In the genomic region with DNA sequence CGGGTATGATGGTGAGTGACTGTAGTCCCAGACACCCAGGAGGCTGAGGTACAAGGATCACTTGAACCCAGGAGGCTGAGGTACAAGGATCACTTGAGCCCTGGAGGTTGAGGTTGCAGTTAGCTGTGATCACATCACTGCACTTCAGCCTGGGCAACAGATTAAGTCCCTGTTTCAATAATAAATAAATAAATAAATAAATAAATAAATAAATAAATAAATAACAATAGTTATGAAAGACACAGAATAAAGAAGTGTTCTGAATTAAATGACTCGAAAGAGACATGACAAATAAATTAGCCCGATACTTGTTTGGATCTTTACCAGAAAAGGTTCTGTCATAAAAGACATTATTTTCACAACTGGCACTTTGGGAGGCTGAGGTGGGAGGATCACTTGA, we compare ENCODE assay signal across 34 cellular contexts.
"Had no signal": no experiment of that assay in that cellular context is flagged by ENCODE, and none has a peak within 500 bp of the region (broad histone marks: within the 10 kb centered on the region; RNA-seq: fewer than 3 reads in every experiment).

No MANE protein-coding gene starts in this region.

- H3K27me3 ChIP-seq: adrenal gland, body of pancreas, brain microvascular endothelial cell, breast epithelium had no signal

- H3K9me3 ChIP-seq: adrenal gland, body of pancreas, breast epithelium had no signal

- ATAC-seq: activated CD8-positive, alpha-beta T cell treated with anti-CD3 and anti-CD28 coated beads for 36 hours; activated naive CD4-positive, alpha-beta T cell treated with anti-CD3 and anti-CD28 coated beads, Interleukin-2, amount 50 U/mL, for 72 hours; activated T-cell treated with anti-CD3 and anti-CD28 coated beads, Interleukin-2, amount 50 U/mL, for 4 hours; activated T-cell treated with anti-CD3 and anti-CD28 coated beads, Interleukin-2, amount 50 U/mL, for 72 hours; activated T-helper 17 cell treated with anti-CD3 and anti-CD28 coated beads, Interleukin-2, amount 50 U/mL, for 72 hours; body of pancreas had no signal

- H3K27ac ChIP-seq: adrenal gland, body of pancreas, brain microvascular endothelial cell, breast epithelium, VCaP had no signal

- DNase-seq: activated B cell treated with CpG ODN at 0.5 μM for 24 hours; activated CD4-positive, alpha-beta memory T cell treated with anti-CD3 and anti-CD28 coated beads for 36 hours; activated CD4-positive, alpha-beta T cell treated with anti-CD3 and anti-CD28 coated beads for 4 hours; activated CD4-positive, alpha-beta T cell treated with anti-CD3 and anti-CD28 coated beads, Interleukin-2, amount 10 ng/mL, durations not matched to agents 24 days and 14 days; activated CD4-positive, alpha-beta T cell treated with anti-CD3 and anti-CD28 coated beads, Interleukin-2, amount 50 U/mL, for 1 hour; activated CD4-positive, alpha-beta T cell treated with anti-CD3 and anti-CD28 coated beads, Interleukin-2, amount 50 U/mL, for 4 hours; activated CD4-positive, CD25-positive, alpha-beta regulatory T cell treated with anti-CD3 and anti-CD28 coated beads, Interleukin-2, amount 50 U/mL, for 72 hours; activated CD8-positive, alpha-beta memory T cell treated with anti-CD3 and anti-CD28 coated beads, Interleukin-2, amount 50 U/mL, for 4 hours; activated CD8-positive, alpha-beta T cell treated with anti-CD3 and anti-CD28 coated beads for 36 hours; activated effector memory CD4-positive, alpha-beta T cell treated with anti-CD3 and anti-CD28 coated beads, Interleukin-2, amount 50 U/mL, for 16 hours; activated gamma-delta T cell treated with Interleukin-2 at 50 U/mL for 16 hours; activated naive CD4-positive, alpha-beta T cell; activated naive CD4-positive, alpha-beta T cell treated with anti-CD3 and anti-CD28 coated beads for 36 hours; activated naive CD8-positive, alpha-beta T cell treated with anti-CD3 and anti-CD28 coated beads for 36 hours; activated T-cell treated with anti-CD3 and anti-CD28 coated beads for 4 hours; activated T-cell treated with anti-CD3 and anti-CD28 coated beads, Interleukin-2, amount 50 U/mL, for 1 hour; activated T-cell treated with anti-CD3 and anti-CD28 coated beads, Interleukin-2, amount 50 U/mL, for 4 hours; activated T-cell treated with anti-CD3 and anti-CD28 coated beads, Interleukin-2, amount 50 U/mL, for 72 hours; adrenal gland; amniotic stem cell; aorta; body of pancreas; brain microvascular endothelial cell; central memory CD4-positive, alpha-beta T cell; T-helper 1 cell; T-helper 2 cell; T-helper 9 cell had no signal

- H3K27ac Mint-ChIP-seq: activated B cell treated with CpG ODN at 0.5 μM for 24 hours; activated CD4-positive, alpha-beta memory T cell treated with anti-CD3 and anti-CD28 coated beads for 36 hours; activated CD4-positive, alpha-beta T cell treated with anti-CD3 and anti-CD28 coated beads, Interleukin-2, amount 10 ng/mL, durations not matched to agents 24 days and 14 days; activated CD8-positive, alpha-beta T cell treated with anti-CD3 and anti-CD28 coated beads for 36 hours; activated naive CD4-positive, alpha-beta T cell treated with anti-CD3 and anti-CD28 coated beads for 36 hours; activated naive CD4-positive, alpha-beta T cell treated with anti-CD3 and anti-CD28 coated beads, Interleukin-2, amount 50 U/mL, for 72 hours; activated naive CD8-positive, alpha-beta T cell treated with anti-CD3 and anti-CD28 coated beads for 36 hours; activated T-cell treated with anti-CD3 and anti-CD28 coated beads, Interleukin-2, amount 50 U/mL, for 72 hours; activated T-helper 1 cell treated with anti-CD3 and anti-CD28 coated beads, Interleukin-12 subunit alpha, Interleukin-12 subunit beta, Interleukin-2, Interleukin-4 antibody, amounts not matched to agents 30 ng/mL and 10 ng/mL and 1 ng/mL, durations not matched to agents 14 hours and 24 hours and 36 hours; activated T-helper 17 cell treated with anti-CD3 and anti-CD28 coated beads, Interleukin-2, amount 50 U/mL, for 72 hours; T-helper 1 cell treated with Interleukin-12 subunit alpha and Interleukin-12 subunit beta and Interleukin-4 antibody, amounts not matched to agents 30 μg/mL and 1 μg/mL, for 36 hours; T-helper 2 cell treated with Interferon-gamma antibody and Interleukin-4, amounts not matched to agents 5 μg/mL and 100 μg/mL, for 36 hours had no signal

- H3K4me3 ChIP-seq: adrenal gland, body of pancreas, breast epithelium had no signal

- H3K4me3 Mint-ChIP-seq: activated B cell treated with CpG ODN at 0.5 μM for 24 hours; activated CD4-positive, alpha-beta memory T cell treated with anti-CD3 and anti-CD28 coated beads for 36 hours; activated CD4-positive, alpha-beta T cell treated with anti-CD3 and anti-CD28 coated beads, Interleukin-2, amount 10 ng/mL, durations not matched to agents 24 days and 14 days; activated CD8-positive, alpha-beta T cell treated with anti-CD3 and anti-CD28 coated beads for 36 hours; activated naive CD4-positive, alpha-beta T cell treated with anti-CD3 and anti-CD28 coated beads for 36 hours; activated naive CD8-positive, alpha-beta T cell treated with anti-CD3 and anti-CD28 coated beads for 36 hours; activated T-cell treated with anti-CD3 and anti-CD28 coated beads, Interleukin-2, amount 50 U/mL, for 4 hours; activated T-cell treated with anti-CD3 and anti-CD28 coated beads, Interleukin-2, amount 50 U/mL, for 72 hours; activated T-helper 1 cell treated with anti-CD3 and anti-CD28 coated beads, Interleukin-12 subunit alpha, Interleukin-12 subunit beta, Interleukin-2, Interleukin-4 antibody, amounts not matched to agents 30 ng/mL and 10 ng/mL and 1 ng/mL, durations not matched to agents 14 hours and 24 hours and 36 hours; activated T-helper 17 cell treated with anti-CD3 and anti-CD28 coated beads, Interleukin-2, amount 50 U/mL, for 72 hours; T-helper 1 cell treated with Interleukin-12 subunit alpha and Interleukin-12 subunit beta and Interleukin-4 antibody, amounts not matched to agents 30 μg/mL and 1 μg/mL, for 36 hours; T-helper 2 cell treated with Interferon-gamma antibody and Interleukin-4, amounts not matched to agents 5 μg/mL and 100 μg/mL, for 36 hours had no signal

- H3K4me1 ChIP-seq: body of pancreas, breast epithelium had no signal

- H3K9me3 Mint-ChIP-seq: activated B cell treated with CpG ODN at 0.5 μM for 24 hours; activated CD4-positive, alpha-beta memory T cell treated with anti-CD3 and anti-CD28 coated beads for 36 hours; activated CD4-positive, alpha-beta T cell treated with anti-CD3 and anti-CD28 coated beads, Interleukin-2, amount 10 ng/mL, durations not matched to agents 24 days and 14 days; activated CD8-positive, alpha-beta T cell treated with anti-CD3 and anti-CD28 coated beads for 36 hours; activated naive CD4-positive, alpha-beta T cell treated with anti-CD3 and anti-CD28 coated beads for 36 hours; activated naive CD4-positive, alpha-beta T cell treated with anti-CD3 and anti-CD28 coated beads, Interleukin-2, amount 50 U/mL, for 72 hours; activated naive CD8-positive, alpha-beta T cell treated with anti-CD3 and anti-CD28 coated beads for 36 hours; activated T-cell treated with anti-CD3 and anti-CD28 coated beads, Interleukin-2, amount 50 U/mL, for 4 hours; activated T-cell treated with anti-CD3 and anti-CD28 coated beads, Interleukin-2, amount 50 U/mL, for 72 hours; activated T-helper 1 cell treated with anti-CD3 and anti-CD28 coated beads, Interleukin-12 subunit alpha, Interleukin-12 subunit beta, Interleukin-2, Interleukin-4 antibody, amounts not matched to agents 30 ng/mL and 10 ng/mL and 1 ng/mL, durations not matched to agents 14 hours and 24 hours and 36 hours; activated T-helper 17 cell treated with anti-CD3 and anti-CD28 coated beads, Interleukin-2, amount 50 U/mL, for 72 hours; T-helper 1 cell treated with Interleukin-12 subunit alpha and Interleukin-12 subunit beta and Interleukin-4 antibody, amounts not matched to agents 30 μg/mL and 1 μg/mL, for 36 hours; T-helper 2 cell treated with Interferon-gamma antibody and Interleukin-4, amounts not matched to agents 5 μg/mL and 100 μg/mL, for 36 hours had no signal

- H3K36me3 ChIP-seq: adrenal gland, brain microvascular endothelial cell, breast epithelium had no signal

- H3K27me3 Mint-ChIP-seq: activated B cell treated with CpG ODN at 0.5 μM for 24 hours; activated CD4-positive, alpha-beta memory T cell treated with anti-CD3 and anti-CD28 coated beads for 36 hours; activated CD4-positive, alpha-beta T cell treated with anti-CD3 and anti-CD28 coated beads, Interleukin-2, amount 10 ng/mL, durations not matched to agents 24 days and 14 days; activated CD8-positive, alpha-beta T cell treated with anti-CD3 and anti-CD28 coated beads for 36 hours; activated naive CD8-positive, alpha-beta T cell treated with anti-CD3 and anti-CD28 coated beads for 36 hours; activated T-helper 17 cell treated with anti-CD3 and anti-CD28 coated beads, Interleukin-2, amount 50 U/mL, for 72 hours had no signal
